Comparison of ENCODE assay signal across 1 cellular context in the genomic region with DNA sequence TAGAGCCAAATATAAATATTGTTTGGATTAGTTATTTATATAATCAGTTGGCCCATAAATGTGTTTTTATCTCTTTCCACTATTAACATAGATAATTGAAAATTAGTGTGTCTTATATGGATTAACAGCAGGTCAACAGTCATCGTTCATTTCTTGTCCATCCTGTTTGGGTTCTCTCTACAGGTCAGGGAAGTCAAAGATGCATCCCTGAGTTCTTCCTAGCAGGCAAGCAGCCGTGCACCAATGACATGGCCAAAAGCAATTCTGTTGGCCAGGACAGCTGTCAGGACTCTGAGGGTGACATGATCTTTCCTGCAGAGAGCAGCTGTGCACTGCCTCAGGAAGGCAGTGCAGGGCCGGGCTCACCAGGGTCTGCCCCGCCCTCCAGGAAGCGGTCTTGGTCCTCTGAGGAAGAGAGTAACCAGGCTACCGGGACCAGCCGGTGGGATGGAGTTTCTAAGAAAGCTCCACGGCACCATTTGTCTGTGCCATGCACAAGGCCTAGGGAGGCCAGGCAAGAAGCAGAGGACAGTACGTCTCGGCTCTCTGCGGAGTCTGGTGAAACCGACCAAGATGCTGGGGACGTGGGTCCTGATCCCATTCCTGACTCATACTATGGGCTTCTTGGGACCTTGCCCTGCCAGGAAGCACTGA.
A peak's percentile ranks its signal among the peaks of the same experiment; 100 is the strongest.
TF ChIP-seq lines count a peak whose summit lies in the region.

No MANE protein-coding gene starts in this region.

TF ChIP-seq in HepG2, 621 proteins besides CTCF, POLR2A, EP300 and RAD21 (continued from another document):
- TF ChIP-seq SIX4 (CRISPR knock-in tag; IDR thresholded peaks at IDR 0.05) = no peak
- no peak for TF ChIP-seq ZNF160 (CRISPR knock-in tag; IDR thresholded peaks at IDR 0.05)
- no peak for TF ChIP-seq ZNF235 (CRISPR knock-in tag; IDR thresholded peaks at IDR 0.05; ENCODE audit: borderline replicate concordance)
- TF ChIP-seq, protein P1, sequence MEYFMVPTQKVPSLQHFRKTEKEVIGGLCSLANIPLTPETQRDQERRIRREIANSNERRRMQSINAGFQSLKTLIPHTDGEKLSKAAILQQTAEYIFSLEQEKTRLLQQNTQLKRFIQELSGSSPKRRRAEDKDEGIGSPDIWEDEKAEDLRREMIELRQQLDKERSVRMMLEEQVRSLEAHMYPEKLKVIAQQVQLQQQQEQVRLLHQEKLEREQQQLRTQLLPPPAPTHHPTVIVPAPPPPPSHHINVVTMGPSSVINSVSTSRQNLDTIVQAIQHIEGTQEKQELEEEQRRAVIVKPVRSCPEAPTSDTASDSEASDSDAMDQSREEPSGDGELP (IDR thresholded peaks at IDR 0.05; ENCODE audit: borderline replicate concordance, low read depth) = no peak
- TF ChIP-seq ASH2L (IDR thresholded peaks at IDR 0.05; ENCODE audit: insufficient read length, low read depth, low read length) = no peak
- TF ChIP-seq AGO2 (optimal IDR thresholded peaks at IDR 0.05; ENCODE audit: low read depth, low read length) = peak; percentile 37
